31 cellular contexts compared by ENCODE assay signal in the genomic region with DNA sequence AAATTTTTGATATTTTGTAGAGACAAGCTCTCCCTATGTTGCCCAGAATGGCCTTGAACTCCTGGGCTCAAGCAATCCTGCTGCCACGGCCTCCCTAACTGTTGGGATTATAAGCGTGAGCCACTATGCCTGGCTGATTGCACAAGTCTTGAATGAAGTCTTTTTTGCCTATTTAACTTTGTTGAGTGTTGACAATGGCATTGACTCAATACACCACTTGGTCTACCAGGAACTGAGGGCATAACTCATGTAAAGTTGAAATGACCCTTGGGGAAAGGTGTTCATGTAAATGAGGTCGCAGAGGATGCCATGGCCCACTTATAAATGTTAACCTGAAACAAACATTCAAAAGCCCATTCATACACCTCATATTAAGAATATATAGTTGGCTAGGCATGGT. TPM values are rescaled to one million over a fixed set of nuclear protein-coding genes. Genes with fewer than 3 reads are reported as not detected.
"Had no signal": no experiment of that assay in that cellular context is flagged by ENCODE, and none has a peak within 500 bp of the region (broad histone marks: within the 10 kb centered on the region; RNA-seq: fewer than 3 reads in every experiment).

No MANE protein-coding gene starts in this region.

- DNase-seq: activated B cell treated with CpG ODN at 0.5 μM for 24 hours; activated CD4-positive, alpha-beta memory T cell treated with anti-CD3 and anti-CD28 coated beads, Interleukin-2, amount 10 ng/mL, durations not matched to agents 7 days and 5 days; activated CD4-positive, alpha-beta T cell treated with anti-CD3 and anti-CD28 coated beads for 48 hours; activated CD4-positive, alpha-beta T cell treated with anti-CD3 and anti-CD28 coated beads, Interleukin-2, amount 10 ng/mL, durations not matched to agents 7 days and 5 days; activated CD4-positive, alpha-beta T cell treated with anti-CD3 and anti-CD28 coated beads, Interleukin-2, amount 50 U/mL, for 48 hours; activated CD4-positive, CD25-positive, alpha-beta regulatory T cell treated with anti-CD3 and anti-CD28 coated beads, Interleukin-2, amount 50 U/mL, for 72 hours; activated CD8-positive, alpha-beta memory T cell treated with anti-CD3 and anti-CD28 coated beads for 24 hours; activated CD8-positive, alpha-beta memory T cell treated with anti-CD3 and anti-CD28 coated beads, Interleukin-2, amount 10 ng/mL, durations not matched to agents 7 days and 5 days; activated CD8-positive, alpha-beta memory T cell treated with anti-CD3 and anti-CD28 coated beads, Interleukin-2, amount 50 U/mL, for 48 hours; activated CD8-positive, alpha-beta T cell treated with anti-CD3 and anti-CD28 coated beads, Interleukin-2, amount 10 ng/mL, durations not matched to agents 7 days and 5 days; activated effector memory CD4-positive, alpha-beta T cell treated with Interleukin-2 at 50 U/mL for 16 hours; activated gamma-delta T cell; activated naive CD4-positive, alpha-beta T cell treated with anti-CD3 and anti-CD28 coated beads, Interleukin-2, amount 10 ng/mL, durations not matched to agents 7 days and 5 days; activated naive CD4-positive, alpha-beta T cell treated with Interleukin-2 at 50 U/mL for 16 hours; activated naive CD8-positive, alpha-beta T cell treated with anti-CD3 and anti-CD28 coated beads, Interleukin-2, amount 10 ng/mL, durations not matched to agents 7 days and 5 days; activated naive CD8-positive, alpha-beta T cell treated with anti-CD3 and anti-CD28 coated beads, Interleukin-2, amount 50 U/mL, for 24 hours; activated T-cell treated with anti-CD3 and anti-CD28 coated beads, Interleukin-2, amount 50 U/mL, for 24 hours; activated T-cell treated with anti-CD3 and anti-CD28 coated beads, Interleukin-2, amount 50 U/mL, for 48 hours; amygdala; anterior cingulate cortex; central memory CD4-positive, alpha-beta T cell; T-helper 1 cell; T-helper 2 cell; T-helper 9 cell had no signal

- H3K9me3 ChIP-seq: ascending aorta had no signal

- ATAC-seq: activated CD8-positive, alpha-beta memory T cell treated with anti-CD3 and anti-CD28 coated beads, Interleukin-2, amount 10 ng/mL, durations not matched to agents 7 days and 5 days; activated CD8-positive, alpha-beta T cell treated with anti-CD3 and anti-CD28 coated beads, Interleukin-2, amount 10 ng/mL, durations not matched to agents 7 days and 5 days; activated naive CD8-positive, alpha-beta T cell treated with anti-CD3 and anti-CD28 coated beads, Interleukin-2, amount 50 U/mL, for 24 hours had no signal

- H3K4me3 ChIP-seq: ascending aorta, cardiac muscle cell had no signal

- H3K4me1 ChIP-seq: ascending aorta had no signal

- H3K27me3 ChIP-seq: ascending aorta, cardiac muscle cell had no signal

- H3K36me3 ChIP-seq: ascending aorta, cardiac muscle cell had no signal

- H3K27ac ChIP-seq: ascending aorta, cardiac muscle cell, VCaP had no signal

RNA-seq across cellular contexts. Expression of gene UCMA, which starts 7.4 kb away (rescaled TPM):
- total RNA-seq: activated B cell treated with CpG ODN at 0.5 μM for 24 hours; activated CD4-positive, alpha-beta memory T cell treated with anti-CD3 and anti-CD28 coated beads, Interleukin-2, amount 10 ng/mL, durations not matched to agents 7 days and 5 days; activated CD4-positive, alpha-beta T cell treated with anti-CD3 and anti-CD28 coated beads, Interleukin-2, amount 10 ng/mL, durations not matched to agents 7 days and 5 days; activated CD8-positive, alpha-beta memory T cell treated with anti-CD3 and anti-CD28 coated beads, Interleukin-2, amount 10 ng/mL, durations not matched to agents 7 days and 5 days; activated CD8-positive, alpha-beta T cell treated with anti-CD3 and anti-CD28 coated beads, Interleukin-2, amount 10 ng/mL, durations not matched to agents 7 days and 5 days; activated naive CD8-positive, alpha-beta T cell treated with anti-CD3 and anti-CD28 coated beads, Interleukin-2, amount 10 ng/mL, durations not matched to agents 7 days and 5 days; activated T-helper 2 cell treated with anti-CD3 and anti-CD28 coated beads, Interferon-gamma antibody, Interleukin-2, Interleukin-4, amounts not matched to agents 10 μg/mL and 5 μg/mL and 100 μg/mL, durations not matched to agents 14 hours and 24 hours and 36 hours; ascending aorta; bronchial epithelial cell; cardiac muscle cell; cerebellum had no signal
- polyA plus RNA-seq: adipose tissue, cardiac muscle cell had no signal
